ENCODE assay signal across 19 cellular contexts in genomic region chr3:145620002-145620401, GRCh38.
A peak's percentile ranks its signal among the peaks of the same experiment; 100 is the strongest.
DNase-seq lines count a peak whose midpoint lies in the region; ATAC-seq and TF ChIP-seq lines count a peak whose summit lies in the region.
"Had no signal": no experiment of that assay in that cellular context is flagged by ENCODE, and none has a peak within 500 bp of the region (broad histone marks: within the 10 kb centered on the region; RNA-seq: fewer than 3 reads in every experiment).

No MANE protein-coding gene starts in this region.

- no peak for TF ChIP-seq CTCF in lower lobe of right lung (IDR thresholded peaks at IDR 0.05)

- H3K27me3 ChIP-seq in ACC112 (ENCODE audit: insufficient read depth, low read length) (no peaks in the 10 kb centered on the region), lower lobe of right lung (ENCODE audit: low read depth) (no peaks in the 10 kb centered on the region)

- H3K79me2 ChIP-seq in ACC112 (ENCODE audit: control insufficient read depth, insufficient read depth, low read length, unreplicated experiment) = no peaks in the 10 kb centered on the region

- peak overlapping the region; percentile 33 for H2AFZ ChIP-seq in ACC112 (ENCODE audit: low read length, unreplicated experiment)

- H3K36me3 ChIP-seq in ACC112 (ENCODE audit: insufficient read depth, low read length) (no peaks in the 10 kb centered on the region), lower lobe of right lung (no peaks in the 10 kb centered on the region)

- no peaks in the 10 kb centered on the region for H3K9me3 ChIP-seq in lower lobe of right lung
- H3K9me3 ChIP-seq: Caco-2 had no signal

- DNase-seq in KBM-7 (peak; percentile 2), left kidney (ENCODE audit: low read depth, low spot score) (peak; percentile 5), superior temporal gyrus (ENCODE audit: extremely low spot score) (peak; percentile 67), lower lobe of right lung (no peak), NCI-H446 (lab: John Stamatoyannopoulos, UW) (no peak)
- DNase-seq: 8988T; Caco-2; CD4-positive, alpha-beta T cell; DMS153; DMS79; GDM1; GOT3; H7; HFFc6 had no signal

- H3K27ac ChIP-seq in ACC112 (ENCODE audit: low read depth, low read length) = no peak overlapping the region
- H3K27ac ChIP-seq in lower lobe of right lung = no peak overlapping the region
- H3K27ac ChIP-seq: C4-2B, HL-60 had no signal

- ATAC-seq in GM18520 (IDR thresholded peaks at IDR 0.05; ENCODE audit: unreplicated experiment) (no peak), lower lobe of right lung (no peak)
- ATAC-seq: HCT116 had no signal

- in situ Hi-C loops in KBM-7 (cut with MboI; ENCODE audit: low pct_unique_long_range_greater_than_20kb, low sequenced_read_pairs) = no loop called here

- H3K4me3 ChIP-seq in ACC112 (ENCODE audit: low read depth, low read length) = no peak overlapping the region
- no peak overlapping the region for H3K4me3 ChIP-seq in lower lobe of right lung

- intact Hi-C loops in lower lobe of right lung (cut with DNase I) = no loop called here

- H3K4me1 ChIP-seq in ACC112 (ENCODE audit: control insufficient read depth, insufficient read depth, low read length, unreplicated experiment) (no peaks in the 10 kb centered on the region), lower lobe of right lung (no peaks in the 10 kb centered on the region)
- H3K4me1 ChIP-seq: Caco-2 had no signal

Comparison
In these comparisons a context has a peak if more than half of its experiments do, and no peak if none do; other contexts are left out.
1. DNase-seq: peak in KBM-7 (single experiment), left kidney (single experiment) and superior temporal gyrus (single experiment); none in lower lobe of right lung (single experiment) and NCI-H446 (0 of 2).